1 cellular context compared by ENCODE assay signal in genomic region chr6:30515106-30515505, GRCh38.
TF ChIP-seq lines count a peak whose summit lies in the region.

No MANE protein-coding gene starts in this region.

TF ChIP-seq in endothelial cell of umbilical vein, 7 proteins besides CTCF, POLR2A, EP300 and RAD21:
- TF ChIP-seq EZH2 (IDR thresholded peaks at IDR 0.05; ENCODE audit: borderline replicate concordance, low read depth, low read length, severe bottlenecking) (no peak), MYC (IDR thresholded peaks at IDR 0.05; ENCODE audit: low read depth, low read length) (no peak), GATA2 (IDR thresholded peaks at IDR 0.05; ENCODE audit: insufficient read depth, insufficient read length, low read depth, low read length) (no peak), FOS (IDR thresholded peaks at IDR 0.05; ENCODE audit: borderline replicate concordance, insufficient read depth, low read length) (no peak), POLR2AphosphoS5 (IDR thresholded peaks at IDR 0.05; ENCODE audit: insufficient read depth, low read depth, low read length) (no peak), JUN (IDR thresholded peaks at IDR 0.05; ENCODE audit: borderline replicate concordance, insufficient read depth, insufficient read length, low read depth) (no peak), MAX (IDR thresholded peaks at IDR 0.05; ENCODE audit: insufficient read depth, insufficient read length) (no peak)
